ENCODE assay signal across 8 cellular contexts in the genomic region with DNA sequence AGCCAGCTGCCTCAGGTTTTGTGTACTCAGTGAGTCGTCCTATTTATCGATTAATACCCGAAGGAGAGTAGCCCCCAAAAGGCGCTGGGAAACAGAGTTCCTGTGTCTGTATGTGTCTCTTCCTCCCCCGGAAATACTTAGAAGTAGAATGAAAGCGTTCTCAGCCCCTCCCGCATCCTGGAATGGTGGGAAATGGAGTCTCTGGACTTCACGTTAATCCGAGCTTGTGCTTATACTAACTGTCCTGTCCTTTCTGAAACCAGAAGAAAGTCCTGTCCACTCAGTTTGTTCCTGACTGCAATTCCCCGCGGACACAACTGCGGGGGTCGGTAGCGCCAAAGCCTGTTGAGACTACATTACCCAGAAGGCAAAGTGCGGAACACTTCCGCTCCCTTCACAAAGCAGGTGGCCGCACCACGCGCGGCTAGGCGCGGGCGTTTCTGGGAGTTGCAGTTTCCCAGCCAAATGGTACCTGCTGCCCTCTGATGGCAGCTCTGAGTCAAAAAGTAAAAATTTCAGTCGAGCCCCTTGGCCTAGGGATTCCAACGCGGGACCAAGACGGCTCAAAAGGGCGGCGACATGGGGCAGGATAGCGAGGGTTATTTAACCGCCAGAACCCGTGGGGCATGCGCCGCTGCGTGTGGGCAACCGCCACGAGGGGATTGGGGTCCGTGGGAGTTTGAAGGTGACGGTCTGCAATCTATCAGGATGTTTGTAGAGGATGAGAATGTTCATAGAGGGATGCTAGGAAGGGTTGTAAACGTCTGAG.
DNase-seq lines count a peak whose midpoint lies in the region; ATAC-seq and TF ChIP-seq lines count a peak whose summit lies in the region.

No MANE protein-coding gene starts in this region.

- H3K4me3 Mint-ChIP-seq in nephron, result peak overlapping the region; percentile 83 to 94 (median 90)

- H3K9me3 ChIP-seq in RWPE2 (ENCODE audit: severe bottlenecking), result no peaks in the 10 kb centered on the region

- H3K36me3 Mint-ChIP-seq in nephron (ENCODE audit: low read depth), result peaks cover 11% of the 10 kb centered on the region

- peaks cover 32% of the 10 kb centered on the region for H3K36me3 ChIP-seq in RWPE2 (ENCODE audit: low read depth)

- H3K9me3 Mint-ChIP-seq in nephron, result no peaks in the 10 kb centered on the region

- H3K4me3 ChIP-seq in LNCaP clone FGC (ENCODE audit: low read depth, low read length) (peak overlapping the region; percentile 67), RWPE2 (ENCODE audit: severe bottlenecking) (peak overlapping the region; percentile 96)

- H3K27ac Mint-ChIP-seq in nephron, result peak overlapping the region; percentile 99

- DNase-seq in DMS114 treated with DMSO at 0.1 percent for 48 hours (lab: John Stamatoyannopoulos, UW; ENCODE audit: unreplicated experiment), result peak; percentile 97
- DNase-seq in LNCaP clone FGC (ENCODE audit: low read depth), result peak; percentile 58
- DNase-seq in RWPE2 (ENCODE audit: low spot score), result peak; percentile 88
- DNase-seq in activated effector memory CD4-positive, alpha-beta T cell treated with Interleukin-2 at 50 U/mL for 16 hours, result peak; percentile 90
- DNase-seq in fibroblast of the conjunctiva (ENCODE audit: low read depth), result peak; percentile 83
- peak; percentile 90 for DNase-seq in stimulated activated naive CD8-positive, alpha-beta T cell treated with anti-CD3 and anti-CD28 coated beads, Interleukin-15, Interleukin-2, amounts not matched to agents 100 U/mL and 50 U/mL, for 24 hours

- H3K4me1 ChIP-seq in RWPE2 (ENCODE audit: insufficient read depth, poor library complexity, severe bottlenecking), result peaks cover 8% of the 10 kb centered on the region

- peaks cover 40% of the 10 kb centered on the region for H3K4me1 Mint-ChIP-seq in nephron

- peak; percentile 49 for TF ChIP-seq CTCF in LNCaP clone FGC (IDR thresholded peaks at IDR 0.05; ENCODE audit: control insufficient read depth, extremely low read depth, insufficient read depth)
- peak; percentile 81 for TF ChIP-seq CTCF in RWPE2 (IDR thresholded peaks at IDR 0.05; ENCODE audit: poor library complexity, severe bottlenecking)
- TF ChIP-seq CTCF in nephron (IDR thresholded peaks at IDR 0.05; ENCODE audit: unreplicated experiment in 3 of 3), result peak; percentile 48 to 61 (median 60)

- H3K27ac ChIP-seq in RWPE2 (ENCODE audit: poor library complexity, severe bottlenecking), result peak overlapping the region; percentile 96

- no peaks in the 10 kb centered on the region for H3K27me3 Mint-ChIP-seq in nephron (ENCODE audit: low read depth)

- ATAC-seq in GM21723 (IDR thresholded peaks at IDR 0.05; ENCODE audit: unreplicated experiment) (peak; percentile 42), RWPE2 (ENCODE audit: low read depth) (peak; percentile 43)
- peak; percentile 51 for ATAC-seq in stimulated activated naive CD8-positive, alpha-beta T cell treated with anti-CD3 and anti-CD28 coated beads, Interleukin-15, Interleukin-2, amounts not matched to agents 100 U/mL and 50 U/mL, for 24 hours

- no peaks in the 10 kb centered on the region for H3K27me3 ChIP-seq in RWPE2 (ENCODE audit: insufficient read depth, poor library complexity, severe bottlenecking)

Comparison
In these comparisons a context has a peak if more than half of its experiments do, and no peak if none do; other contexts are left out.
1. Peak in every context shown above with its lines: DNase-seq, ATAC-seq, H3K4me3 ChIP-seq and H3K27ac ChIP-seq.